10 cellular contexts compared by ENCODE assay signal in genomic region chr20:59010321-59010994, GRCh38. TPM values are rescaled to one million over a fixed set of nuclear protein-coding genes. Genes with fewer than 3 reads are reported as not detected.
DNase-seq lines count a peak whose midpoint lies in the region; ATAC-seq, FAIRE-seq and TF ChIP-seq lines count a peak whose summit lies in the region.
"Had no signal": no experiment of that assay in that cellular context is flagged by ENCODE, and none has a peak within 500 bp of the region (broad histone marks: within the 10 kb centered on the region; RNA-seq: fewer than 3 reads in every experiment).

No MANE protein-coding gene starts in this region.

- no peaks in the 10 kb centered on the region for H3K27me3 ChIP-seq in SJCRH30
- H3K27me3 ChIP-seq in small intestine (ENCODE audit: control insufficient read depth in 2 of 2, insufficient read depth in 2 of 2, low read length in 2 of 2) = no peaks in the 10 kb centered on the region
- no peaks in the 10 kb centered on the region for H3K27me3 ChIP-seq in spleen (replicated peaks in 1 of 7)

- no peak for FAIRE-seq in small intestine (lab: Jason Lieb, UNC)

- no peak overlapping the region for H3K4me3 ChIP-seq in SJCRH30
- H3K4me3 ChIP-seq in small intestine (ENCODE audit: low read depth in 1 of 2, low read length in 2 of 2) = no peak overlapping the region
- H3K4me3 ChIP-seq in spleen = no peak overlapping the region

- no peak for TF ChIP-seq POLR2A in spleen (IDR thresholded peaks at IDR 0.05)

- ATAC-seq in HG03460 (IDR thresholded peaks at IDR 0.05; ENCODE audit: unreplicated experiment) = no peak
- ATAC-seq: T-cell had no signal

- peak; percentile 68 for DNase-seq in NCI-H2029 treated with DMSO at 0.1 percent for 48 hours (lab: John Stamatoyannopoulos, UW)
- DNase-seq in SJCRH30 = peak in 1 of 2 experiments; percentile 56
- DNase-seq in islet precursor cell = peak; percentile 74
- peak; percentile 61 for DNase-seq in small intestine
- no peak for DNase-seq in spleen
- no peak for DNase-seq in stimulated activated CD4-positive, alpha-beta T cell treated with anti-CD3 and anti-CD28 coated beads, Interleukin-1b, Interleukin-23, amount 100 ng/mL, for 48 hours
- no peak for DNase-seq in SK-N-DZ (ENCODE audit: low spot score)
- DNase-seq: NCI-H446 had no signal

- H3K36me3 ChIP-seq in SJCRH30 = no peaks in the 10 kb centered on the region
- no peaks in the 10 kb centered on the region for H3K36me3 ChIP-seq in small intestine (ENCODE audit: control insufficient read depth in 2 of 2, insufficient read depth in 2 of 2, low read length in 2 of 2)
- no peaks in the 10 kb centered on the region for H3K36me3 ChIP-seq in spleen

- H3K4me1 ChIP-seq in SJCRH30 (peaks cover 21% of the 10 kb centered on the region), small intestine (ENCODE audit: control insufficient read depth in 2 of 2, insufficient read depth in 1 of 2, low read depth in 1 of 2, low read length in 1 of 2) (peaks cover 2 to 4% of the 10 kb centered on the region in 2 donors), spleen (peaks cover 10 to 84% (median 43%) of the 10 kb centered on the region in 6 donors)

- TF ChIP-seq CTCF in spleen (IDR thresholded peaks at IDR 0.05 in 8 of 11, conservative IDR thresholded peaks at IDR 0.05 in 3 of 11) = no peak

- H3K27ac ChIP-seq in SJCRH30 (peak overlapping the region; percentile 69), small intestine (ENCODE audit: low read depth in 1 of 2, low read length in 1 of 2) (no peak overlapping the region), spleen (peak overlapping the region in 4 of 8 donors; percentile 7 to 58 (median 45))

- H3K9me3 ChIP-seq in SJCRH30 (replicated peaks) (no peaks in the 10 kb centered on the region), small intestine (ENCODE audit: control insufficient read depth, low read depth) (no peaks in the 10 kb centered on the region), spleen (no peaks in the 10 kb centered on the region)

- intact Hi-C loops in spleen (cut with DNase I; ENCODE audit: low total_unique reads) = no loop called here

- WGBS in small intestine, 3 donors = 19 to 58% (median 52%) methylated on average over 8 of the region's 8 CpGs
- 73 to 87% (median 85%) methylated on average over 7 to 8 of the region's 8 CpGs for WGBS in spleen, 5 donors

RNA-seq across cellular contexts. Expression of gene CTSZ, which starts 3.4 kb away (rescaled TPM):
- not detected in 2 replicates for total RNA-seq in SJCRH30 (2014; rRNA removed; shearing (Covaris generic))
- polyA plus RNA-seq in small intestine (100 to 1,000 TPM; 180 to 277 (median 185) TPM), spleen (100 to 1,000 TPM; 202 to 276 (median 223) TPM)
- total RNA-seq in spleen = 100 to 1,000 TPM; 198 to 286 (median 238) TPM
- polyA plus RNA-seq in SK-N-DZ (2014; cell fraction: cytosol; rRNA removed) = not detected in 2 replicates
- not detected in 2 replicates for polyA plus RNA-seq in SK-N-DZ (2014; cell fraction: nucleus; rRNA removed)

RNA-seq across cellular contexts. Expression of gene TUBB1, which starts 8.8 kb away (rescaled TPM):
- total RNA-seq in SJCRH30 (2014; rRNA removed; shearing (Covaris generic)) = 0.03 TPM in 1 of 2 replicates, not detected in the other
- polyA plus RNA-seq in small intestine (under 1 TPM in 1 of 3 donors, not detected in 2; 0.01 TPM), spleen (1 to 10 TPM in 1 of 3 donors, under 1 TPM in 2; 0.63 to 1.6 (median 0.93) TPM)
- 10 to 100 TPM; 15.1 to 34.3 (median 26.6) TPM for total RNA-seq in spleen
- polyA plus RNA-seq in SK-N-DZ (2014; cell fraction: cytosol; rRNA removed) = not detected in 2 replicates
- polyA plus RNA-seq in SK-N-DZ (2014; cell fraction: nucleus; rRNA removed) = not detected in 2 replicates

RNA-seq across cellular contexts. Expression of gene ATP5F1E, which starts 21.7 kb away (rescaled TPM):
- total RNA-seq in SJCRH30 (2014; rRNA removed; shearing (Covaris generic)) = 124 and 133 TPM in 2 replicates
- polyA plus RNA-seq in small intestine (10 to 100 TPM; 49.6 to 73.8 (median 65.8) TPM), spleen (10 to 100 TPM; 59.8 to 71.1 (median 69.1) TPM)
- total RNA-seq in spleen = 10 to 100 TPM; 24.2 to 67.9 (median 63.4) TPM
- 48.0 and 60.9 TPM in 2 replicates for polyA plus RNA-seq in SK-N-DZ (2014; cell fraction: cytosol; rRNA removed)
- 50.1 and 67.2 TPM in 2 replicates for polyA plus RNA-seq in SK-N-DZ (2014; cell fraction: nucleus; rRNA removed)

RNA-seq across cellular contexts. Expression of gene NELFCD, which starts 29.4 kb away (rescaled TPM):
- total RNA-seq in SJCRH30 (2014; rRNA removed; shearing (Covaris generic)) = 239 and 255 TPM in 2 replicates
- 10 to 100 TPM; 29.5 to 45.2 (median 44.4) TPM for polyA plus RNA-seq in small intestine
- total RNA-seq in spleen = 10 to 100 TPM; 56.1 to 78.3 (median 61.1) TPM
- polyA plus RNA-seq in spleen = 10 to 100 TPM; 38.4 to 58.3 (median 56.9) TPM
- polyA plus RNA-seq in SK-N-DZ (2014; cell fraction: cytosol; rRNA removed) = 88.1 and 93.3 TPM in 2 replicates
- 237 and 372 TPM in 2 replicates for polyA plus RNA-seq in SK-N-DZ (2014; cell fraction: nucleus; rRNA removed)

RNA-seq across cellular contexts. Expression of gene PRELID3B, which starts 32.1 kb away (rescaled TPM):
- 298 and 331 TPM in 2 replicates for total RNA-seq in SJCRH30 (2014; rRNA removed; shearing (Covaris generic))
- polyA plus RNA-seq in small intestine = 100 to 1,000 TPM in 2 of 3 donors, 10 to 100 TPM in 1; 74.3 to 120 (median 114) TPM
- 10 to 100 TPM; 39.3 to 46.8 (median 41.3) TPM for total RNA-seq in spleen
- 10 to 100 TPM; 20.6 to 26.8 (median 25.3) TPM for polyA plus RNA-seq in spleen
- 154 and 172 TPM in 2 replicates for polyA plus RNA-seq in SK-N-DZ (2014; cell fraction: cytosol; rRNA removed)
- 91.9 and 101 TPM in 2 replicates for polyA plus RNA-seq in SK-N-DZ (2014; cell fraction: nucleus; rRNA removed)

Comparison
In these comparisons a context has a peak if more than half of its experiments do, and no peak if none do; other contexts are left out.
1. DNase-seq: peak in NCI-H2029 treated with DMSO at 0.1 percent for 48 hours (single experiment), islet precursor cell (single experiment) and small intestine (single experiment); none in spleen (single experiment), stimulated activated CD4-positive, alpha-beta T cell treated with anti-CD3 and anti-CD28 coated beads, Interleukin-1b, Interleukin-23, amount 100 ng/mL, for 48 hours (single experiment) and SK-N-DZ (single experiment).
2. RNA of gene CTSZ, which starts 3.4 kb away (total RNA-seq): 198 to 286 TPM in spleen; not detected in SJCRH30; every median in the first group is over 100 times any median in the second.
3. RNA of gene TUBB1, which starts 8.8 kb away (total RNA-seq): 15.1 to 34.3 TPM in spleen; 0.03 TPM in SJCRH30; every median in the first group is over 10 times any median in the second.